1 cellular context compared by ENCODE assay signal in the genomic region with DNA sequence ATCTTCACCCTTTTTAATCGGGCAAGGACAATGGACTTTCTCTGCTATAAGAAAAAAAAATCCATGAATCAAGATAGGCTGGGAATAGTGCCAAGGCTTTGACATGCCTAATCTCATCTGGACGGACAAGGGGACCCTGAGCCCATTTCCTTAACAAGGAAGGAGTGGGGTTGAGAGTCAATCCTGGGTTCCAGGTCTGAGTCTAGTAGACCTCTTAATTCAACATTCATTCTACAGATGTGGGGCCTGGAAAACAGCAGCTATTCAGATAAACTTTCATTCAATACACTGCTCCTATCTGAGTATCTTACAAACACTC.
TF ChIP-seq lines count a peak whose summit lies in the region.

No MANE protein-coding gene starts in this region.

TF ChIP-seq in SK-N-SH, 30 proteins besides CTCF, POLR2A, EP300 and RAD21 (continued from another document):
- TF ChIP-seq GABPA (IDR thresholded peaks at IDR 0.05; ENCODE audit: low read depth) (no peak), SIN3A (IDR thresholded peaks at IDR 0.05; ENCODE audit: borderline replicate concordance, low read depth, low read length) (no peak), IRF3 (IDR thresholded peaks at IDR 0.05; ENCODE audit: low read depth, low read length) (no peak), RXRA (IDR thresholded peaks at IDR 0.05; ENCODE audit: borderline replicate concordance, low read depth) (no peak), EZH2phosphoT487 (IDR thresholded peaks at IDR 0.05; ENCODE audit: borderline replicate concordance, low read depth) (no peak), NFIC (IDR thresholded peaks at IDR 0.05; ENCODE audit: borderline replicate concordance) (no peak), POLR2AphosphoS5 (IDR thresholded peaks at IDR 0.05; ENCODE audit: low read depth, low read length) (no peak), REST (IDR thresholded peaks at IDR 0.05; ENCODE audit: low read depth, low read length) (no peak)
- TF ChIP-seq, protein P1, sequence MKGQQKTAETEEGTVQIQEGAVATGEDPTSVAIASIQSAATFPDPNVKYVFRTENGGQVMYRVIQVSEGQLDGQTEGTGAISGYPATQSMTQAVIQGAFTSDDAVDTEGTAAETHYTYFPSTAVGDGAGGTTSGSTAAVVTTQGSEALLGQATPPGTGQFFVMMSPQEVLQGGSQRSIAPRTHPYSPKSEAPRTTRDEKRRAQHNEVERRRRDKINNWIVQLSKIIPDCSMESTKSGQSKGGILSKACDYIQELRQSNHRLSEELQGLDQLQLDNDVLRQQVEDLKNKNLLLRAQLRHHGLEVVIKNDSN (IDR thresholded peaks at IDR 0.05; ENCODE audit: borderline replicate concordance, low read depth): no peak
- TF ChIP-seq, protein P2, sequence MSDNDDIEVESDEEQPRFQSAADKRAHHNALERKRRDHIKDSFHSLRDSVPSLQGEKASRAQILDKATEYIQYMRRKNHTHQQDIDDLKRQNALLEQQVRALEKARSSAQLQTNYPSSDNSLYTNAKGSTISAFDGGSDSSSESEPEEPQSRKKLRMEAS (IDR thresholded peaks at IDR 0.05; ENCODE audit: low read depth): no peak
- TF ChIP-seq, protein P3, sequence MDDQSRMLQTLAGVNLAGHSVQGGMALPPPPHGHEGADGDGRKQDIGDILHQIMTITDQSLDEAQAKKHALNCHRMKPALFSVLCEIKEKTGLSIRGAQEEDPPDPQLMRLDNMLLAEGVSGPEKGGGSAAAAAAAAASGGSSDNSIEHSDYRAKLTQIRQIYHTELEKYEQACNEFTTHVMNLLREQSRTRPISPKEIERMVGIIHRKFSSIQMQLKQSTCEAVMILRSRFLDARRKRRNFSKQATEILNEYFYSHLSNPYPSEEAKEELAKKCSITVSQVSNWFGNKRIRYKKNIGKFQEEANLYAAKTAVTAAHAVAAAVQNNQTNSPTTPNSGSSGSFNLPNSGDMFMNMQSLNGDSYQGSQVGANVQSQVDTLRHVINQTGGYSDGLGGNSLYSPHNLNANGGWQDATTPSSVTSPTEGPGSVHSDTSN (IDR thresholded peaks at IDR 0.05): no peak
